Comparison of ENCODE assay signal across 8 cellular contexts in genomic region chr1:45584351-45585109, GRCh38. TPM values are rescaled to one million over a fixed set of nuclear protein-coding genes. Genes with fewer than 3 reads are reported as not detected.
DNase-seq lines count a peak whose midpoint lies in the region; ATAC-seq, FAIRE-seq and TF ChIP-seq lines count a peak whose summit lies in the region.

No MANE protein-coding gene starts in this region.

- under 1% methylated on average over 59 of the region's 59 CpGs for WGBS in liver

- peak overlapping the region; percentile 80 to 88 (median 80) for H3K4me3 ChIP-seq in liver (ENCODE audit: low read depth in 1 of 3, low read length in 3 of 3)

- peak; percentile 81 for FAIRE-seq in GM19239 (lab: Jason Lieb, UNC)

- DNase-seq in AG08395 (ENCODE audit: low spot score) (peak; percentile 96), GM19239 (ENCODE audit: insufficient read length, low spot score) (peak; percentile 57), NCI-H748 (lab: John Stamatoyannopoulos, UW; ENCODE audit: unreplicated experiment) (peak; percentile 95), dermis blood vessel endothelial cell (peak; percentile 95)
- DNase-seq in activated CD4-positive, alpha-beta T cell treated with anti-CD3 and anti-CD28 coated beads, Interleukin-2, amount 50 U/mL, for 24 hours (ENCODE audit: low read depth in 1 of 2, low spot score in 1 of 2): peak; percentile 76 to 79
- peak; percentile 83 to 86 for DNase-seq in stimulated activated CD4-positive, alpha-beta T cell treated with anti-CD3 and anti-CD28 coated beads, Interleukin-2, amount 100 ng/mL, for 48 hours

- peak; percentile 28 for ATAC-seq in HG03520 (IDR thresholded peaks at IDR 0.05; ENCODE audit: unreplicated experiment)

- H3K36me3 ChIP-seq in liver (ENCODE audit: control insufficient read depth in 4 of 4, insufficient read depth in 3 of 4, low read depth in 1 of 4, low read length in 3 of 4): no peaks in the 10 kb centered on the region

- H3K9me3 ChIP-seq in liver (ENCODE audit: control insufficient read depth in 4 of 4, low read length in 3 of 4): no peaks in the 10 kb centered on the region

- no peak for TF ChIP-seq RAD21 in liver (IDR thresholded peaks at IDR 0.05)

- no peak for TF ChIP-seq CTCF in liver (IDR thresholded peaks at IDR 0.05; ENCODE audit: low read depth, low read length, missing input control)

- no peaks in the 10 kb centered on the region for H3K27me3 ChIP-seq in liver (ENCODE audit: control insufficient read depth in 4 of 4, insufficient read depth in 4 of 4, low read length in 3 of 4)

- H3K9ac ChIP-seq in liver (ENCODE audit: low read depth in 1 of 2, low read length in 2 of 2): peak overlapping the region; percentile 87 to 96

- H3K27ac ChIP-seq in liver (ENCODE audit: low read depth in 1 of 2, low read length in 2 of 2): peak overlapping the region; percentile 71 to 93

- peaks cover 9 to 23% (median 19%) of the 10 kb centered on the region in 4 donors for H3K4me1 ChIP-seq in liver (ENCODE audit: control insufficient read depth in 4 of 4, insufficient read depth in 4 of 4, low read length in 3 of 4)

TF ChIP-seq in liver, 16 proteins besides CTCF, POLR2A, EP300 and RAD21:
- TF ChIP-seq YY1 (IDR thresholded peaks at IDR 0.05): peak; percentile 93
- TF ChIP-seq SP1 (IDR thresholded peaks at IDR 0.05): peak; percentile 21
- peak; percentile 16 for TF ChIP-seq MAX (IDR thresholded peaks at IDR 0.05)
- no peak for TF ChIP-seq REST (IDR thresholded peaks at IDR 0.05)
TF ChIP-seq in liver: peak in this region for 3.

RNA-seq across cellular contexts. Expression of gene NASP, which starts 0.7 kb away (rescaled TPM):
- 88.2 and 114 TPM in 2 replicates for total RNA-seq in dermis blood vessel endothelial cell
- 10 to 100 TPM; 44.4 to 74.9 TPM for total RNA-seq in liver
- 10 to 100 TPM; 24.9 to 34.9 TPM for polyA plus RNA-seq in liver

RNA-seq across cellular contexts. Expression of gene AKR1A1, which starts 33.9 kb away (rescaled TPM):
- total RNA-seq in dermis blood vessel endothelial cell: 141 and 232 TPM in 2 replicates
- 100 to 1,000 TPM in 1 of 2 donors, 10 to 100 TPM in 1; 86.3 to 240 TPM for total RNA-seq in liver
- polyA plus RNA-seq in liver: 100 to 1,000 TPM; 195 to 253 TPM

RNA-seq across cellular contexts. Expression of gene CCDC17, which starts 39.3 kb away (rescaled TPM):
- total RNA-seq in dermis blood vessel endothelial cell (1.2 and 1.6 TPM in 2 replicates), liver (1 to 10 TPM in 1 of 2 donors, under 1 TPM in 1; 0.89 to 6.4 TPM)
- under 1 TPM; 0.30 to 0.57 TPM for polyA plus RNA-seq in liver

Comparison
In these comparisons a context has a peak if more than half of its experiments do, and no peak if none do; other contexts are left out.
1. Peak in every context shown above with its lines: DNase-seq, ATAC-seq, H3K4me3 ChIP-seq and H3K27ac ChIP-seq.